ENCODE assay signal across 22 cellular contexts in genomic region chr1:33191731-33192275, GRCh38.
"Had no signal": no experiment of that assay in that cellular context is flagged by ENCODE, and none has a peak within 500 bp of the region (broad histone marks: within the 10 kb centered on the region; RNA-seq: fewer than 3 reads in every experiment).

No MANE protein-coding gene starts in this region.

- DNase-seq: KBM-7, MM.1S, NCI-H1092 treated with DMSO at 0.1 percent for 48 hours, NCI-H1436, NCI-H187, NCI-H2029, NCI-H2081 treated with DMSO at 0.1 percent for 48 hours, NCI-H2171, NCI-H226, NCI-H446, NCI-H510A, NCI-H524 treated with DMSO at 0.1 percent for 48 hours, NCI-H69, NCI-H774, Right ventricle myocardium superior, RPMI8226, SIG-M5 had no signal

- H3K4me3 ChIP-seq: SJSA1, SK-N-MC had no signal

- H3K36me3 ChIP-seq: SJSA1 had no signal

- FAIRE-seq: HTR-8/SVneo, RCC 7860 had no signal

- H3K27ac ChIP-seq: HL-60, SJSA1, SK-N-MC had no signal
